ENCODE assay signal across 8 cellular contexts in the genomic region with DNA sequence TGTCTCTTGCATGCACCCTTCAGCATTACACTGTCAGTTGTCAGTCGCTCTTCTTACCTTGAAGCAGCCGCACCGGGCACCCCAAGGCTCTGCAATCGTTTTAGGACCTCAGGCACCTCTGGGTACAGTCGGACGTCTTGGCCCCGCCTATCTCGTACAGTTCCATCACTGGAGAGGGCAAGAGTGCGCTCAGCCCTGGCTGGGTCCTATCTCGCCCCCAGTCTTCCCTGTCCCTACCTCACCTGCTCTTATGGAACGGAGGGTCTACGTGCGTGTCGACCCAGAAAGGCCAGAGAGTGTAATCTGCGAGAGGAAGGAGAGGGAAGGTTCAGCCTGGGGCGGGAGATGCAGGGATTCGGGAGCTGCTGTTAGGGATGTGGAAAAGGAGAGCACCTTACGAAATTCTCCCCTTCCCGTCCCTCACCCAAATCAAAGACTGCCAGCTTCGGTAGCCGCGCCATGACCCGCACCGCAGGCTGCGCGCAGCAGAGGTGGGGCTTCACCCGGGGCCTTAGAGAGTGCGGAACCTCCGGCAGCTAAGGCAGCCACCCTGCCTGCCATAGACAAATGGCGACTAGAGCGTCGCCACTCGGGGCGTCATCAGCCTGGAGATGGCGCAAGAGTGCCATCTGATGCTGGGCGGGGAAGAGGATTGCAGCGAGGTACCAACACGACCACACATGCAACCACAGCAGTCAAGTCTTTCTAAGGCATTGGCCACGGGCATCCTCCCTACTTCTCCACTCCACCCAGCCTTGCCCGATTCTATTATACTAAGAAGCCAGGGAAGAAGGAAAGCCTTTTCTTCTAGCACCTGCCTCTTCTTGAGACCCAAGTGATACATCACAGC. TPM values are rescaled to one million over a fixed set of nuclear protein-coding genes. Genes with fewer than 3 reads are reported as not detected.
DNase-seq lines count a peak whose midpoint lies in the region; ATAC-seq and TF ChIP-seq lines count a peak whose summit lies in the region.

Gene MDP1, minus strand, starts transcription at position 572 of the 850 bp plus-strand sequence. Its CDS starts 111 bp downstream, at position 461.

- H3K27ac Mint-ChIP-seq in dendritic cell treated with granulocyte-macrophage colony-stimulating factor and Interleukin-4, amounts not matched to agents 40 ng/mL and 50 ng/mL, for 4 days, result peak within 1 kb of the TSS; percentile 99

- 0% methylated on average over 35 to 40 of the region's 40 CpGs for WGBS in lower leg skin, 2 donors

- DNase-seq in NCI-H526 (lab: John Stamatoyannopoulos, UW) (peak; percentile 64 to 92), lower leg skin (ENCODE audit: low spot score in 2 of 2) (peak; percentile 86 to 97)
- peak; percentile 84 for DNase-seq in activated CD4-positive, alpha-beta T cell treated with anti-CD3 and anti-CD28 coated beads, Interleukin-2, amount 50 U/mL, for 1 hour
- DNase-seq in stimulated activated CD4-positive, alpha-beta T cell treated with anti-CD3 and anti-CD28 coated beads, Interleukin-4, amount 100 ng/mL, for 48 hours (ENCODE audit: low read depth in 2 of 2), result peak; percentile 71 to 79

- H3K4me1 Mint-ChIP-seq in dendritic cell treated with granulocyte-macrophage colony-stimulating factor and Interleukin-4, amounts not matched to agents 40 ng/mL and 50 ng/mL, for 4 days (ENCODE audit: low read depth), result peaks cover 41% of the 10 kb centered on the region

- H3K36me3 Mint-ChIP-seq in dendritic cell treated with granulocyte-macrophage colony-stimulating factor and Interleukin-4, amounts not matched to agents 40 ng/mL and 50 ng/mL, for 4 days (ENCODE audit: low read depth), result peaks cover 71% of the 10 kb centered on the region

- no peaks in the 10 kb centered on the region for H3K27me3 Mint-ChIP-seq in dendritic cell treated with granulocyte-macrophage colony-stimulating factor and Interleukin-4, amounts not matched to agents 40 ng/mL and 50 ng/mL, for 4 days

- H3K27ac ChIP-seq in C4-2B, result peak within 1 kb of the TSS; percentile 71

- TF ChIP-seq POLR2A in lower leg skin (IDR thresholded peaks at IDR 0.05), result no peak

- no peaks in the 10 kb centered on the region for H3K9me3 Mint-ChIP-seq in dendritic cell treated with granulocyte-macrophage colony-stimulating factor and Interleukin-4, amounts not matched to agents 40 ng/mL and 50 ng/mL, for 4 days

- H3K4me3 Mint-ChIP-seq in dendritic cell treated with granulocyte-macrophage colony-stimulating factor and Interleukin-4, amounts not matched to agents 40 ng/mL and 50 ng/mL, for 4 days, result peak within 1 kb of the TSS; percentile 90

- ATAC-seq in GM19324 (IDR thresholded peaks at IDR 0.05; ENCODE audit: low FRiP score, unreplicated experiment) (peak; percentile 58), HG03469 (IDR thresholded peaks at IDR 0.05; ENCODE audit: unreplicated experiment) (peak; percentile 54)

- TF ChIP-seq CTCF in C4-2B (conservative IDR thresholded peaks at IDR 0.05) (peak; percentile 79), lower leg skin (IDR thresholded peaks at IDR 0.05) (peak in 1 of 3 donors; percentile 8)

- peak within 1 kb of the TSS; percentile 63 for H3K4me3 ChIP-seq in lower leg skin (ENCODE audit: low read depth, poor library complexity, severe bottlenecking)

- intact Hi-C loops in dendritic cell treated with granulocyte-macrophage colony-stimulating factor and Interleukin-4, amounts not matched to agents 40 ng/mL and 50 ng/mL, for 4 days (cut with micrococcal nuclease), result loop anchor here (1.0 to 10.0 kb wide), 3 partner anchors 17 to 101 kb away; partner anchors contain the start of genes DCAF11, GMPR2, NEDD8 and NRL
- intact Hi-C loops in lower leg skin (cut with DNase I; ENCODE audit: low total_unique reads), result no loop called here

RNA-seq across cellular contexts. Expression of gene MDP1, which starts in this region (rescaled TPM):
- 10 to 100 TPM in 3 of 4 donors, 1 to 10 TPM in 1; 9.7 to 12.2 (median 10.7) TPM for total RNA-seq in lower leg skin

Comparison
In these comparisons a context has a peak if more than half of its experiments do, and no peak if none do; other contexts are left out.
1. Peak in every context shown above with its lines: DNase-seq, ATAC-seq, H3K4me3 ChIP-seq and H3K27ac ChIP-seq.